13 cellular contexts compared by ENCODE assay signal in the genomic region with DNA sequence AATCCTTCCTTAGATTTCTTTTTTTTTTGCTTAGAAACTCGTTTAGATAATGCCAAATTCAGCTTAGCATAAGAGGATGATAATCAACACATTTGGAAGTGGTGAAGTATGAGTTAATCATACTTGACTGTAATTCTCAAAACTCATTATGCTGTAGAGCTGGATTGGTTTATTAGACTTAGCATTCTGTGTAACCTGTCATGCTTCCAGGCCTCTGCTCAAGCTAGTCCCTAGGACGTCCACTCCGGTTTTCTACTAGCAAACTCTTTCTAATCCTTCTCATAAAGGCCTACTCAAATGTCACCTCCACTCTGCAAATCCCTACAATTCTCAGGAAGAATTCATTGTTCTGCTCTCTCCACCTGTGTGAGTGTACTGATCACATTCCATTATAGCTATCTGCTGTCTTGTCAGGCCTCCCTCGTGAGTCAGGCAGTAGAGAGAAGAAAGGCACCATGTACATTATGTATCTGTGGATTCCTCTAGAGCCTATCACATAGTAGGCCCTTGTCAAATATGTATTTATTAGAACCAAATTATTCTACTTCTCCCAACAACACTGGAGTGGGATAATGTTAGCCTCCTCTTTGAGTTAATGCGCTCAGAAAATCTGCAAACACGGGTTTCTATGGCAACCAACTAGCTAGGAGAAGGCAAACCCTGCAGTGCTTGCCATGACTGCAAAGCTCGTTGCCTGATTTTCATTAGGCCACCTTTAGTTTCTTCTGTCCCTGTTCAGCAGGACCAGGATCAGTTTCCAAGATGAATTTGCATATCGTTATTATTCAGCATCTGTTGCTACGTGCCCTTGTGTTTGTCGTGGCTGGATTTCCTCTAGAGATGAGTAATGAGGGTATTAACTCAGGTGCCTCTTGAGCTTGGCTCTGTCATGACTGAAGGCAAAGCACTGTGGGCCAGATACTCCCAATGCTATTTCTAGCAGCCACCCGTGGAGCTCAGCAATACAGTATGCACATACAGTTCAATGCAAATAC. TPM values are rescaled to one million over a fixed set of nuclear protein-coding genes. Genes with fewer than 3 reads are reported as not detected.
A peak's percentile ranks its signal among the peaks of the same experiment; 100 is the strongest.
DNase-seq lines count a peak whose midpoint lies in the region; ATAC-seq and TF ChIP-seq lines count a peak whose summit lies in the region.
"Had no signal": no experiment of that assay in that cellular context is flagged by ENCODE, and none has a peak within 500 bp of the region (broad histone marks: within the 10 kb centered on the region; RNA-seq: fewer than 3 reads in every experiment).

No MANE protein-coding gene starts in this region.

- TF ChIP-seq POLR2A in suprapubic skin (IDR thresholded peaks at IDR 0.05): no peak

- no peaks in the 10 kb centered on the region for H3K9me3 ChIP-seq in iPS-20b (ENCODE audit: insufficient read depth, low read depth, low read length)
- no peaks in the 10 kb centered on the region for H3K9me3 ChIP-seq in suprapubic skin

- H3K4me1 Mint-ChIP-seq in activated naive CD8-positive, alpha-beta T cell treated with anti-CD3 and anti-CD28 coated beads for 36 hours: no peaks in the 10 kb centered on the region

- H3K9me3 Mint-ChIP-seq in activated naive CD8-positive, alpha-beta T cell treated with anti-CD3 and anti-CD28 coated beads for 36 hours: no peaks in the 10 kb centered on the region
- H3K9me3 Mint-ChIP-seq: dendritic cell treated with granulocyte-macrophage colony-stimulating factor and Interleukin-4, amounts not matched to agents 40 ng/mL and 50 ng/mL, for 4 days; neural crest cell had no signal

- H3K27me3 Mint-ChIP-seq in activated naive CD8-positive, alpha-beta T cell treated with anti-CD3 and anti-CD28 coated beads for 36 hours: peaks cover 6% of the 10 kb centered on the region
- H3K27me3 Mint-ChIP-seq: dendritic cell treated with granulocyte-macrophage colony-stimulating factor and Interleukin-4, amounts not matched to agents 40 ng/mL and 50 ng/mL, for 4 days had no signal

- no peak overlapping the region for H3K27ac Mint-ChIP-seq in activated naive CD8-positive, alpha-beta T cell treated with anti-CD3 and anti-CD28 coated beads for 36 hours
- H3K27ac Mint-ChIP-seq: dendritic cell treated with granulocyte-macrophage colony-stimulating factor and Interleukin-4, amounts not matched to agents 40 ng/mL and 50 ng/mL, for 4 days had no signal

- H3K4me3 ChIP-seq in iPS-20b (ENCODE audit: low read length) (peak overlapping the region; percentile 12), suprapubic skin (no peak overlapping the region)

- H3K27me3 ChIP-seq in iPS-20b (ENCODE audit: insufficient read depth, low read length): no peaks in the 10 kb centered on the region
- no peaks in the 10 kb centered on the region for H3K27me3 ChIP-seq in suprapubic skin

- H3K36me3 ChIP-seq in iPS-20b (ENCODE audit: insufficient read depth, low read depth, low read length) (no peaks in the 10 kb centered on the region), suprapubic skin (no peaks in the 10 kb centered on the region)

- ATAC-seq in GM18858 (IDR thresholded peaks at IDR 0.05; ENCODE audit: unreplicated experiment) (peak; percentile 71), HG03432 (IDR thresholded peaks at IDR 0.05; ENCODE audit: unreplicated experiment) (peak; percentile 91)

- H3K27ac ChIP-seq in iPS-20b (ENCODE audit: low read length) (no peak overlapping the region), suprapubic skin (no peak overlapping the region)

- no peaks in the 10 kb centered on the region for H3K36me3 Mint-ChIP-seq in activated naive CD8-positive, alpha-beta T cell treated with anti-CD3 and anti-CD28 coated beads for 36 hours

- H3K4me3 Mint-ChIP-seq in activated naive CD8-positive, alpha-beta T cell treated with anti-CD3 and anti-CD28 coated beads for 36 hours: no peak overlapping the region
- H3K4me3 Mint-ChIP-seq: dendritic cell treated with granulocyte-macrophage colony-stimulating factor and Interleukin-4, amounts not matched to agents 40 ng/mL and 50 ng/mL, for 4 days; neural crest cell had no signal

- TF ChIP-seq CTCF in GM10266 (IDR thresholded peaks at IDR 0.05; ENCODE audit: control insufficient read depth, insufficient read depth, low read depth, missing control alignments) (no peak), suprapubic skin (IDR thresholded peaks at IDR 0.05) (no peak)

- H3K9ac ChIP-seq in iPS-20b (ENCODE audit: low read depth, low read length): no peak overlapping the region

- DNase-seq in NCI-H510A treated with DMSO at 0.1 percent for 48 hours (lab: John Stamatoyannopoulos, UW) (peak; percentile 97), GM10266 (ENCODE audit: extremely low spot score) (no peak), suprapubic skin (ENCODE audit: low spot score in 2 of 2) (no peak)
- DNase-seq in stimulated activated CD4-positive, alpha-beta T cell treated with anti-CD3 and anti-CD28 coated beads, Interleukin-15, amount 100 ng/mL, for 24 hours: no peak
- no peak for DNase-seq in activated naive CD8-positive, alpha-beta T cell treated with anti-CD3 and anti-CD28 coated beads for 36 hours
- DNase-seq: activated T-cell treated with anti-CD3 and anti-CD28 coated beads, Interleukin-2, amount 50 U/mL, for 48 hours had no signal

- peaks cover 36% of the 10 kb centered on the region for H3K4me1 ChIP-seq in iPS-20b (ENCODE audit: insufficient read depth, low read length)
- no peaks in the 10 kb centered on the region for H3K4me1 ChIP-seq in suprapubic skin

- 40% methylated on average over 11 of the region's 11 CpGs for WGBS in suprapubic skin

- no peak for TF ChIP-seq EP300 in suprapubic skin (IDR thresholded peaks at IDR 0.05)

RNA-seq across cellular contexts. Expression of gene ATP13A5, which starts 30.7 kb away (rescaled TPM):
- total RNA-seq in suprapubic skin: 1 to 10 TPM; 1.1 to 9.8 (median 4.2) TPM
- total RNA-seq in activated naive CD8-positive, alpha-beta T cell treated with anti-CD3 and anti-CD28 coated beads for 36 hours: not detected
- total RNA-seq: neural crest cell; T-helper 2 cell treated with Interferon-gamma antibody and Interleukin-4, amounts not matched to agents 100 ng/mL and 5 ng/mL, for 36 hours; urinary bladder had no signal
